Comparison of ENCODE assay signal across 17 cellular contexts in the genomic region with DNA sequence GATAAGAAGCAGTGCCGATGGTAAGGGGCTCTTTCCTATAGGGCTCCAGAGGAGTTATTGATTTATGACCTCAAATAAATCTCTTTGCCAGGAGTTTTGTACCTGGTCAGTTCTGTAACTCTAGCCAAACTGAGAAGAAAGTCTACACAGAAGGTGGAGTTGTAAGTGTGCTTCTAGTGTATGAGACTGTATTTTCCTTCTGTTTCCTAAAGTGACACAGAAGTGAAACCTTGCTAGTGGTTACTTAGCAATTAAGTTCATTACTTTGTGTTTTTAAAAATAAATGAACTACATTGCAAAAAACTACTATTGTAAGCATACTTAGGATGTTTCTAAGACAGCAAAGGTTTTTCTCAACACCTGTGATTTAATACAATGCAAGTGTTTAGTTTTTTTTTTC. TPM values are rescaled to one million over a fixed set of nuclear protein-coding genes. Genes with fewer than 3 reads are reported as not detected.
DNase-seq lines count a peak whose midpoint lies in the region; ATAC-seq and TF ChIP-seq lines count a peak whose summit lies in the region.
"Had no signal": no experiment of that assay in that cellular context is flagged by ENCODE, and none has a peak within 500 bp of the region (broad histone marks: within the 10 kb centered on the region; RNA-seq: fewer than 3 reads in every experiment).

No MANE protein-coding gene starts in this region.

- no peaks in the 10 kb centered on the region for H3K27me3 Mint-ChIP-seq in mesothelial cell of epicardium (ENCODE audit: low read depth)

- DNase-seq in NOMO-1 treated with DMSO at 0.1 percent for 48 hours (lab: John Stamatoyannopoulos, UW; ENCODE audit: unreplicated experiment) = peak; percentile 50
- DNase-seq in NOMO-1 treated with dmso at 0.1 percent for 144 hours (lab: John Stamatoyannopoulos, UW; ENCODE audit: unreplicated experiment) = no peak
- no peak for DNase-seq in mesothelial cell of epicardium (ENCODE audit: low spot score in 2 of 2, unreplicated experiment in 2 of 2)
- no peak for DNase-seq in activated CD4-positive, CD25-positive, alpha-beta regulatory T cell (lab: John Stamatoyannopoulos, UW)
- DNase-seq: C1 segment of cervical spinal cord, DMS 273 treated with DMSO at 0.1 percent for 48 hours, GM23248, KBM-7, NCI-H2029 treated with DMSO at 0.1 percent for 48 hours, NCI-H510A treated with DMSO at 0.1 percent for 48 hours, SW 1271 had no signal

- H3K4me3 Mint-ChIP-seq in mesothelial cell of epicardium = no peak overlapping the region

- TF ChIP-seq CTCF in mesothelial cell of epicardium (IDR thresholded peaks at IDR 0.05; ENCODE audit: unreplicated experiment) = no peak

- H3K4me1 Mint-ChIP-seq in mesothelial cell of epicardium = peaks cover 24% of the 10 kb centered on the region

- ATAC-seq in HG02870 (IDR thresholded peaks at IDR 0.05; ENCODE audit: unreplicated experiment) (peak; percentile 44), HG03565 (IDR thresholded peaks at IDR 0.05; ENCODE audit: unreplicated experiment) (peak; percentile 42), GM21576 (IDR thresholded peaks at IDR 0.05; ENCODE audit: unreplicated experiment) (no peak), GM18873 (IDR thresholded peaks at IDR 0.05; ENCODE audit: low FRiP score, unreplicated experiment) (no peak)

- peak overlapping the region; percentile 57 for H3K27ac Mint-ChIP-seq in mesothelial cell of epicardium

- peaks cover 3% of the 10 kb centered on the region for H3K9me3 Mint-ChIP-seq in mesothelial cell of epicardium

- H3K36me3 Mint-ChIP-seq in mesothelial cell of epicardium = no peaks in the 10 kb centered on the region

RNA-seq across cellular contexts. Expression of a gene that starts 48.7 kb away (rescaled TPM):
- 0.07 TPM in 2 of 3 replicates, not detected in the other for total RNA-seq in mesothelial cell of epicardium
- total RNA-seq: A172, OCI-LY7 had no signal

Comparison
In these comparisons a context has a peak if more than half of its experiments do, and no peak if none do; other contexts are left out.
1. ATAC-seq: peak in HG02870 (single experiment) and HG03565 (single experiment); none in GM21576 (single experiment) and GM18873 (single experiment).